10 cellular contexts compared by ENCODE assay signal in genomic region chr6:71478834-71479541, GRCh38.
DNase-seq lines count a peak whose midpoint lies in the region; ATAC-seq and TF ChIP-seq lines count a peak whose summit lies in the region.
"Had no signal": no experiment of that assay in that cellular context is flagged by ENCODE, and none has a peak within 500 bp of the region (broad histone marks: within the 10 kb centered on the region; RNA-seq: fewer than 3 reads in every experiment).

No MANE protein-coding gene starts in this region.

- no peak overlapping the region for H2AK5ac ChIP-seq in neuronal stem cell (ENCODE audit: low read depth, low read length)

- intact Hi-C loops in esophagus squamous epithelium (cut with DNase I) = no loop called here
- intact Hi-C loops in activated CD8-positive, alpha-beta T cell treated with anti-CD3 and anti-CD28 coated beads for 36 hours (cut with micrococcal nuclease) = no loop called here

- H3K18ac ChIP-seq in neuronal stem cell (ENCODE audit: low read length) = no peak overlapping the region

- H3K23ac ChIP-seq in neuronal stem cell (ENCODE audit: low read depth, low read length, poor library complexity) = no peak overlapping the region

- TF ChIP-seq CTCF in BJ (IDR thresholded peaks at IDR 0.05; ENCODE audit: insufficient read depth, low read depth, low read length) (no peak), esophagus squamous epithelium (IDR thresholded peaks at IDR 0.05) (no peak)
- no peak for TF ChIP-seq CTCF in activated CD8-positive, alpha-beta T cell treated with anti-CD3 and anti-CD28 coated beads for 36 hours (IDR thresholded peaks at IDR 0.05)

- H3K14ac ChIP-seq in neuronal stem cell (ENCODE audit: low read length) = no peak overlapping the region

- H3K9me3 Mint-ChIP-seq in activated CD8-positive, alpha-beta T cell treated with anti-CD3 and anti-CD28 coated beads for 36 hours = no peaks in the 10 kb centered on the region

- H3K9ac ChIP-seq in neuronal stem cell (ENCODE audit: low read depth, low read length, poor library complexity) = no peak overlapping the region

- H2AFZ ChIP-seq in neuronal stem cell (ENCODE audit: low read length) = peak overlapping the region; percentile 37

- H3K9me3 ChIP-seq in esophagus squamous epithelium = no peaks in the 10 kb centered on the region
- H3K9me3 ChIP-seq in neuronal stem cell (replicated peaks in 1 of 2; ENCODE audit: control insufficient read depth in 2 of 2, insufficient read depth in 1 of 2, low read depth in 1 of 2, low read length in 2 of 2) = no peaks in the 10 kb centered on the region

- H3K36me3 Mint-ChIP-seq in activated CD8-positive, alpha-beta T cell treated with anti-CD3 and anti-CD28 coated beads for 36 hours (ENCODE audit: low read depth) = no peaks in the 10 kb centered on the region

- CTCF ChIA-PET in BJ (lab: Yijun Ruan, JAX) = interaction anchor here (1.0 to 1.1 kb wide), 3 partner anchors 9 to 31 kb away, joined by 3 to 4 read pairs (median 3); no protein-coding TSS in a partner anchor
- CTCF ChIA-PET in activated CD8-positive, alpha-beta T cell treated with anti-CD3 and anti-CD28 coated beads for 36 hours (lab: Charles Lee) = interaction anchor here (0.9 kb wide), 1 partner anchor 9 kb away, joined by 3 read pairs; no protein-coding TSS in a partner anchor

- H3K27me3 ChIP-seq in BJ (ENCODE audit: control insufficient read depth, insufficient read depth, low read length) (no peaks in the 10 kb centered on the region), esophagus squamous epithelium (no peaks in the 10 kb centered on the region), neuronal stem cell (ENCODE audit: control insufficient read depth in 3 of 3, insufficient read depth in 3 of 3, low read depth in 1 of 3, low read length in 3 of 3) (no peaks in the 10 kb centered on the region)

- H4K91ac ChIP-seq in neuronal stem cell (ENCODE audit: low read depth, low read length, poor library complexity) = no peak overlapping the region

- no peak overlapping the region for H2BK12ac ChIP-seq in neuronal stem cell (ENCODE audit: low read length)

- H4K8ac ChIP-seq in neuronal stem cell (ENCODE audit: low read depth, low read length) = no peak overlapping the region

- H3K79me1 ChIP-seq in neuronal stem cell (ENCODE audit: low read depth, low read length) = no peaks in the 10 kb centered on the region

- no peak overlapping the region for H2BK5ac ChIP-seq in neuronal stem cell (ENCODE audit: low read length)

- no peaks in the 10 kb centered on the region for H3K4me1 Mint-ChIP-seq in activated CD8-positive, alpha-beta T cell treated with anti-CD3 and anti-CD28 coated beads for 36 hours (ENCODE audit: low read depth)

- H3K36me3 ChIP-seq in BJ (ENCODE audit: control insufficient read depth, insufficient read depth, low read length) (no peaks in the 10 kb centered on the region), esophagus squamous epithelium (no peaks in the 10 kb centered on the region), neuronal stem cell (replicated peaks in 1 of 2; ENCODE audit: control insufficient read depth in 2 of 2, insufficient read depth in 2 of 2, low read length in 2 of 2) (no peaks in the 10 kb centered on the region)

- no peak for ATAC-seq in activated CD8-positive, alpha-beta T cell treated with anti-CD3 and anti-CD28 coated beads for 36 hours
- no peak for ATAC-seq in HG03469 (IDR thresholded peaks at IDR 0.05; ENCODE audit: unreplicated experiment)

- 30 to 34% methylated on average over 2 of the region's 2 CpGs for WGBS in esophagus squamous epithelium, 2 donors
- WGBS in neuronal stem cell (ENCODE audit: extremely low coverage in 2 of 2, insufficient read length in 2 of 2, insufficient replicate concordance in 1 of 2), 2 donors = no CpG with 5 or more reads among the region's 2 CpGs

- no peak overlapping the region for H3K4ac ChIP-seq in neuronal stem cell (ENCODE audit: low read length)

- H3K27ac ChIP-seq in esophagus squamous epithelium = peak overlapping the region in 3 of 4 donors; percentile 53 to 75 (median 59)
- peak overlapping the region; percentile 21 for H3K27ac ChIP-seq in neuronal stem cell (replicated peaks; ENCODE audit: low read length)
- H3K27ac ChIP-seq: HL-60 had no signal

- DNase-seq in BJ (ENCODE audit: low read depth) (peak; percentile 91), RPMI8226 (peak; percentile 49), esophagus squamous epithelium (lab: John Stamatoyannopoulos, UW) (no peak), neuronal stem cell (ENCODE audit: low spot score) (no peak), UCSD-AML1 (lab: John Stamatoyannopoulos, UW; ENCODE audit: unreplicated experiment) (no peak)
- DNase-seq in activated CD8-positive, alpha-beta T cell treated with anti-CD3 and anti-CD28 coated beads for 36 hours = no peak
- DNase-seq in stimulated activated CD8-positive, alpha-beta memory T cell treated with anti-CD3 and anti-CD28 coated beads, Interleukin-4, amount 100 ng/mL, for 48 hours = no peak
- DNase-seq: retina had no signal

- H3K27me3 Mint-ChIP-seq in activated CD8-positive, alpha-beta T cell treated with anti-CD3 and anti-CD28 coated beads for 36 hours = peaks cover under 1% of the 10 kb centered on the region

- POLR2A ChIA-PET in BJ (lab: Charles Lee) = interaction anchor here (1.3 kb wide), 1 partner anchor 10 kb away, joined by 8 read pairs; no protein-coding TSS in a partner anchor
- POLR2A ChIA-PET in activated CD8-positive, alpha-beta T cell treated with anti-CD3 and anti-CD28 coated beads for 36 hours (lab: Charles Lee) = no interaction called here

- no peak overlapping the region for H3K4me3 ChIP-seq in BJ (ENCODE audit: low read depth, low read length)
- no peak overlapping the region for H3K4me3 ChIP-seq in esophagus squamous epithelium
- H3K4me3 ChIP-seq in neuronal stem cell (ENCODE audit: low read length in 2 of 2) = no peak overlapping the region

- H3K4me3 Mint-ChIP-seq in activated CD8-positive, alpha-beta T cell treated with anti-CD3 and anti-CD28 coated beads for 36 hours = no peak overlapping the region

- H3K4me1 ChIP-seq in esophagus squamous epithelium = peaks cover 0 to 22% (median 0%) of the 10 kb centered on the region in 3 donors
- peaks cover 0 to 24% of the 10 kb centered on the region in 2 donors for H3K4me1 ChIP-seq in neuronal stem cell (ENCODE audit: control insufficient read depth in 2 of 2, insufficient read depth in 1 of 2, low read depth in 1 of 2, low read length in 2 of 2)

- H3K4me2 ChIP-seq in neuronal stem cell (ENCODE audit: insufficient read depth, low read length, poor library complexity, severe bottlenecking) = no peak overlapping the region

- H3K27ac Mint-ChIP-seq in activated CD8-positive, alpha-beta T cell treated with anti-CD3 and anti-CD28 coated beads for 36 hours = no peak overlapping the region

- no peak for TF ChIP-seq POLR2A in esophagus squamous epithelium (IDR thresholded peaks at IDR 0.05)

- no peak overlapping the region for H2BK120ac ChIP-seq in neuronal stem cell (ENCODE audit: low read depth, low read length)

- no peak overlapping the region for H2BK15ac ChIP-seq in neuronal stem cell (ENCODE audit: low read length)

Comparison
In these comparisons a context has a peak if more than half of its experiments do, and no peak if none do; other contexts are left out.
1. DNase-seq: peak in BJ (single experiment) and RPMI8226 (single experiment); none in esophagus squamous epithelium (single experiment), neuronal stem cell (single experiment), activated CD8-positive, alpha-beta T cell treated with anti-CD3 and anti-CD28 coated beads for 36 hours (single experiment), UCSD-AML1 (single experiment) and stimulated activated CD8-positive, alpha-beta memory T cell treated with anti-CD3 and anti-CD28 coated beads, Interleukin-4, amount 100 ng/mL, for 48 hours (single experiment).